In genomic region chr15:101610628-101611000, GRCh38 we compare ENCODE assay signal across 1 cellular context.
TF ChIP-seq lines count a peak whose summit lies in the region.

No MANE protein-coding gene starts in this region.

TF ChIP-seq in K562, 482 proteins besides CTCF, POLR2A, EP300 and RAD21:
- peak; percentile 66; the same call in 1 of the 2 replicates for TF ChIP-seq ZNF263 (CRISPR knock-in tag; IDR thresholded peaks at IDR 0.05; ENCODE audit: borderline replicate concordance)
- TF ChIP-seq ARHGAP35 (IDR thresholded peaks at IDR 0.05; ENCODE audit: partially characterized antibody), result no peak
